Comparison of ENCODE assay signal across 12 cellular contexts in the genomic region with DNA sequence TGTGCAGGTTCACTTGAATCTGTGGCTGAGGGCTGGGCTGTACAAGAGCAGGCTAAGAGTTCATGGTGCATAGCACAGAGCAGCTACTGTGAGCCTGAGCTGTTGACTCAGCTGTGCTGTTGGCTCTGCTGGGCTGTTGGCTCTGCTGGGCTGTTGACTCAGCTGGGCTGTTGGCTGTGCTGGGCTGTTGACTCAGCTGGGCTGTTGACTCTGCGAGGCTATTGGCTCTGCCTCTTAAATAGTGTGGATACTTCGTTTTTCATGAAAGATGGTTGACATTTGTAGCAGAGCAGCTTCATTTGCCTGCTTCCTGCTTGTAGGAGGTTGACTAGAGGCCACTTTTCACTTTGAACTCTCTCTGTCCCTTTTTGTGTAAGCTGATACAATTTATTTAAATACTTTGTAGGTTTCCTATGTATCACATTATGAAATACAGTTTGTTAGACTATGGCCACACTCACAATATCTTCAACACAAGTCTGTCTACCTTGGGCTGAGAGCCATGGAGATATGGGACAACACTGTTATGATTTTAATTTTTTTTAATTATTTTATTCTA. TPM values are rescaled to one million over a fixed set of nuclear protein-coding genes. Genes with fewer than 3 reads are reported as not detected.
A peak's percentile ranks its signal among the peaks of the same experiment; 100 is the strongest.
DNase-seq lines count a peak whose midpoint lies in the region; ATAC-seq, FAIRE-seq and TF ChIP-seq lines count a peak whose summit lies in the region.
"Had no signal": no experiment of that assay in that cellular context is flagged by ENCODE, and none has a peak within 500 bp of the region (broad histone marks: within the 10 kb centered on the region; RNA-seq: fewer than 3 reads in every experiment).

No MANE protein-coding gene starts in this region.

- no peak overlapping the region for H3K9ac ChIP-seq in colonic mucosa (ENCODE audit: low read depth in 2 of 2, low read length in 2 of 2)

- DNase-seq in NCI-H510A (lab: John Stamatoyannopoulos, UW) (peak; percentile 65), colonic mucosa (peak; percentile 17), pancreas (peak; percentile 85 to 95 (median 92)), RWPE1 (ENCODE audit: low spot score) (no peak), SIG-M5 treated with dmso at 0.1 percent for 504 hours (lab: John Stamatoyannopoulos, UW; ENCODE audit: unreplicated experiment) (no peak)
- no peak for DNase-seq in activated effector memory CD4-positive, alpha-beta T cell treated with anti-CD3 and anti-CD28 coated beads, Interleukin-2, amount 50 U/mL, for 16 hours
- DNase-seq: GOT3, naive B cell, NCI-H2107, T-helper 1 cell had no signal

- no peak for FAIRE-seq in pancreas (lab: Jason Lieb, UNC)

- ATAC-seq in pancreas = peak; percentile 97 to 99 (median 98)

- no peaks in the 10 kb centered on the region; the same call in 1 of the 2 replicates for H3K9me3 ChIP-seq in HEK293 (ENCODE audit: control insufficient read depth, insufficient read depth, low read depth, low read length)
- no peaks in the 10 kb centered on the region for H3K9me3 ChIP-seq in colonic mucosa
- no peaks in the 10 kb centered on the region for H3K9me3 ChIP-seq in pancreas

- TF ChIP-seq CTCF in HEK293 (tag by site-specific recombination; IDR thresholded peaks at IDR 0.05) = no peak
- no peak for TF ChIP-seq CTCF in colonic mucosa (IDR thresholded peaks at IDR 0.05)
- no peak for TF ChIP-seq CTCF in pancreas (IDR thresholded peaks at IDR 0.05)
- TF ChIP-seq CTCF in RWPE1 (conservative IDR thresholded peaks at IDR 0.05; ENCODE audit: low read depth) = no peak

- H3K36me3 ChIP-seq in HEK293 (ENCODE audit: control insufficient read depth in 2 of 2, insufficient read depth in 1 of 2, low read length in 2 of 2) (no peaks in the 10 kb centered on the region), colonic mucosa (no peaks in the 10 kb centered on the region), pancreas (no peaks in the 10 kb centered on the region)

- H3K27me3 ChIP-seq in colonic mucosa (no peaks in the 10 kb centered on the region), pancreas (no peaks in the 10 kb centered on the region)

- H3K4me3 ChIP-seq in HEK293 (ENCODE audit: low read depth, low read length) = no peak overlapping the region
- no peak overlapping the region for H3K4me3 ChIP-seq in colonic mucosa
- H3K4me3 ChIP-seq in pancreas = no peak overlapping the region

- intact Hi-C loops in colonic mucosa (cut with DNase I) (no loop called here), pancreas (cut with DNase I) (no loop called here)

- POLR2A ChIA-PET in HEK293 (lab: Yijun Ruan, JAX) (no interaction called here), RWPE1 (lab: Yijun Ruan, JAX; ENCODE audit: low non-redundant PET) (no interaction called here)

- no peaks in the 10 kb centered on the region for H3K4me1 ChIP-seq in HEK293 (ENCODE audit: control insufficient read depth, insufficient read depth, low read length)
- no peaks in the 10 kb centered on the region for H3K4me1 ChIP-seq in colonic mucosa
- peaks cover 0 to 10% (median 6%) of the 10 kb centered on the region in 3 donors for H3K4me1 ChIP-seq in pancreas

- CTCF ChIA-PET in HEK293 (lab: Yijun Ruan, JAX) = interaction anchor here (1.0 to 1.5 kb wide), 2 partner anchors 34 to 49 kb away, joined by 3 to 4 read pairs; a partner anchor contains a TSS
- CTCF ChIA-PET in RWPE1 (lab: Yijun Ruan, JAX) = interaction anchor here (0.6 to 1.0 kb wide), 2 partner anchors 49 to 194 kb away, joined by 3 read pairs; a partner anchor contains a TSS

- H3K27ac ChIP-seq in HEK293 (ENCODE audit: extremely low read depth, low read depth, low read length) (no peak overlapping the region), colonic mucosa (no peak overlapping the region), pancreas (peak overlapping the region in 2 of 4 donors; percentile 52 to 53), RWPE1 (no peak overlapping the region)
- H3K27ac ChIP-seq: HL-60 had no signal

- WGBS in pancreas, 2 donors = 11 to 14% methylated on average over 2 of the region's 2 CpGs

TF ChIP-seq in HEK293, 187 proteins besides CTCF, POLR2A, EP300 and RAD21:
- no peak for TF ChIP-seq ZNF10 (tag by site-specific recombination; IDR thresholded peaks at IDR 0.05)
- TF ChIP-seq SP7 (tag by site-specific recombination; IDR thresholded peaks at IDR 0.05) = no peak
- TF ChIP-seq, protein P1, sequence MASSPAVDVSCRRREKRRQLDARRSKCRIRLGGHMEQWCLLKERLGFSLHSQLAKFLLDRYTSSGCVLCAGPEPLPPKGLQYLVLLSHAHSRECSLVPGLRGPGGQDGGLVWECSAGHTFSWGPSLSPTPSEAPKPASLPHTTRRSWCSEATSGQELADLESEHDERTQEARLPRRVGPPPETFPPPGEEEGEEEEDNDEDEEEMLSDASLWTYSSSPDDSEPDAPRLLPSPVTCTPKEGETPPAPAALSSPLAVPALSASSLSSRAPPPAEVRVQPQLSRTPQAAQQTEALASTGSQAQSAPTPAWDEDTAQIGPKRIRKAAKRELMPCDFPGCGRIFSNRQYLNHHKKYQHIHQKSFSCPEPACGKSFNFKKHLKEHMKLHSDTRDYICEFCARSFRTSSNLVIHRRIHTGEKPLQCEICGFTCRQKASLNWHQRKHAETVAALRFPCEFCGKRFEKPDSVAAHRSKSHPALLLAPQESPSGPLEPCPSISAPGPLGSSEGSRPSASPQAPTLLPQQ (tag by site-specific recombination; IDR thresholded peaks at IDR 0.05) = no peak
- TF ChIP-seq ZNF843 (tag by site-specific recombination; IDR thresholded peaks at IDR 0.05) = no peak
- no peak for TF ChIP-seq ZNF184 (tag by site-specific recombination; IDR thresholded peaks at IDR 0.05)
- TF ChIP-seq, protein P2, sequence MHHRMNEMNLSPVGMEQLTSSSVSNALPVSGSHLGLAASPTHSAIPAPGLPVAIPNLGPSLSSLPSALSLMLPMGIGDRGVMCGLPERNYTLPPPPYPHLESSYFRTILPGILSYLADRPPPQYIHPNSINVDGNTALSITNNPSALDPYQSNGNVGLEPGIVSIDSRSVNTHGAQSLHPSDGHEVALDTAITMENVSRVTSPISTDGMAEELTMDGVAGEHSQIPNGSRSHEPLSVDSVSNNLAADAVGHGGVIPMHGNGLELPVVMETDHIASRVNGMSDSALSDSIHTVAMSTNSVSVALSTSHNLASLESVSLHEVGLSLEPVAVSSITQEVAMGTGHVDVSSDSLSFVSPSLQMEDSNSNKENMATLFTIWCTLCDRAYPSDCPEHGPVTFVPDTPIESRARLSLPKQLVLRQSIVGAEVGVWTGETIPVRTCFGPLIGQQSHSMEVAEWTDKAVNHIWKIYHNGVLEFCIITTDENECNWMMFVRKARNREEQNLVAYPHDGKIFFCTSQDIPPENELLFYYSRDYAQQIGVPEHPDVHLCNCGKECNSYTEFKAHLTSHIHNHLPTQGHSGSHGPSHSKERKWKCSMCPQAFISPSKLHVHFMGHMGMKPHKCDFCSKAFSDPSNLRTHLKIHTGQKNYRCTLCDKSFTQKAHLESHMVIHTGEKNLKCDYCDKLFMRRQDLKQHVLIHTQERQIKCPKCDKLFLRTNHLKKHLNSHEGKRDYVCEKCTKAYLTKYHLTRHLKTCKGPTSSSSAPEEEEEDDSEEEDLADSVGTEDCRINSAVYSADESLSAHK (tag by site-specific recombination; IDR thresholded peaks at IDR 0.05) = no peak
- no peak for TF ChIP-seq ZNF423 (tag by site-specific recombination; IDR thresholded peaks at IDR 0.05)
- TF ChIP-seq BCL11B (tag by site-specific recombination; IDR thresholded peaks at IDR 0.05; ENCODE audit: low read depth) = no peak
- TF ChIP-seq, protein P3, sequence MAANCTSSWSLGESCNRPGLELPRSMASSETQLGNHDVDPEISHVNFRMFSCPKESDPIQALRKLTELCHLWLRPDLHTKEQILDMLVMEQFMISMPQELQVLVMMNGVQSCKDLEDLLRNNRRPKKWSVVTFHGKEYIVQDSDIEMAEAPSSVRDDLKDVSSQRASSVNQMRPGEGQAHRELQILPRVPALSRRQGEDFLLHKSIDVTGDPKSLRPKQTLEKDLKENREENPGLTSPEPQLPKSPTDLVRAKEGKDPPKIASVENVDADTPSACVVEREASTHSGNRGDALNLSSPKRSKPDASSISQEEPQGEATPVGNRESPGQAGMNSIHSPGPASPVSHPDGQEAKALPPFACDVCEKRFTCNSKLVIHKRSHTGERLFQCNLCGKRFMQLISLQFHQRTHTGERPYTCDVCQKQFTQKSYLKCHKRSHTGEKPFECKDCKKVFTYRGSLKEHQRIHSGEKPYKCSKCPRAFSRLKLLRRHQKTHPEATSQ (tag by site-specific recombination; IDR thresholded peaks at IDR 0.05) = no peak
- peak; percentile 71 for TF ChIP-seq SETDB1 (IDR thresholded peaks at IDR 0.05; ENCODE audit: insufficient read length, low read length)
- TF ChIP-seq HOXD13 (CRISPR knock-in tag; IDR thresholded peaks at IDR 0.05; ENCODE audit: borderline replicate concordance) = no peak
- no peak for TF ChIP-seq ZNF521 (tag by site-specific recombination; IDR thresholded peaks at IDR 0.05)
- peak; percentile 59; the same call in 1 of the 2 replicates for TF ChIP-seq ZNF626 (tag by site-specific recombination; IDR thresholded peaks at IDR 0.05)

RNA-seq across cellular contexts. Expression of a gene that starts 40.3 kb away (rescaled TPM):
- 10 to 100 TPM in 1 of 2 donors, 1 to 10 TPM in 1; 8.6 to 38.2 TPM for total RNA-seq in colonic mucosa
- total RNA-seq in pancreas = 1 to 10 TPM in 4 of 6 donors, under 1 TPM in 2; 0.69 to 2.6 (median 1.3) TPM
- polyA plus RNA-seq in pancreas = under 1 TPM; 0.77 to 0.91 TPM

RNA-seq across cellular contexts. Expression of a gene that starts 48.4 kb away (rescaled TPM):
- total RNA-seq in colonic mucosa (1 to 10 TPM; 1.3 to 4.6 TPM), pancreas (10 to 100 TPM; 12.7 to 26.5 (median 16.5) TPM)
- 10 to 100 TPM; 22.6 to 22.8 TPM for polyA plus RNA-seq in pancreas

Comparison
In these comparisons a context has a peak if more than half of its experiments do, and no peak if none do; other contexts are left out.
1. DNase-seq: peak in NCI-H510A (single experiment), colonic mucosa (single experiment) and pancreas (6 of 6); none in activated effector memory CD4-positive, alpha-beta T cell treated with anti-CD3 and anti-CD28 coated beads, Interleukin-2, amount 50 U/mL, for 16 hours (single experiment), RWPE1 (single experiment) and SIG-M5 treated with dmso at 0.1 percent for 504 hours (single experiment).